Comparison of ENCODE assay signal across 17 cellular contexts in genomic region chr16:82504811-82505210, GRCh38.
A peak's percentile ranks its signal among the peaks of the same experiment; 100 is the strongest.
DNase-seq lines count a peak whose midpoint lies in the region; ATAC-seq, FAIRE-seq and TF ChIP-seq lines count a peak whose summit lies in the region.
"Had no signal": no experiment of that assay in that cellular context is flagged by ENCODE, and none has a peak within 500 bp of the region (broad histone marks: within the 10 kb centered on the region; RNA-seq: fewer than 3 reads in every experiment).

No MANE protein-coding gene starts in this region.

- H2AK5ac ChIP-seq in H1 (ENCODE audit: low read depth, low read length): no peak overlapping the region

- H3K27ac ChIP-seq in GM23338 (ENCODE audit: low read depth) (no peak overlapping the region), H1 (ENCODE audit: low read depth, low read length) (no peak overlapping the region)

- no peak overlapping the region for H3K23ac ChIP-seq in H1 (ENCODE audit: insufficient read length)

- H2BK5ac ChIP-seq in H1 (ENCODE audit: low read depth, low read length): no peak overlapping the region

- TF ChIP-seq CTCF in GM23338 (conservative IDR thresholded peaks at IDR 0.05; ENCODE audit: low read depth in 2 of 2): no peak
- TF ChIP-seq CTCF in H1 (IDR thresholded peaks at IDR 0.05; ENCODE audit: control extremely low read depth in 1 of 3, insufficient read depth in 1 of 3, low read depth in 1 of 3, low read length in 3 of 3): no peak

- no peak overlapping the region for H4K5ac ChIP-seq in H1 (ENCODE audit: insufficient read length, low read depth, low read length)

- no peaks in the 10 kb centered on the region for H3K9me2 ChIP-seq in GM23338 (ENCODE audit: insufficient read depth)

- DNase-seq in DMS 273 (lab: John Stamatoyannopoulos, UW; ENCODE audit: unreplicated experiment) (peak; percentile 69), GM23338 (ENCODE audit: low spot score) (no peak), H1 (ENCODE audit: low read depth in 1 of 2, low spot score in 2 of 2) (no peak), mucosa of gallbladder (ENCODE audit: low spot score) (peak; percentile 10), NCI-H2107 (lab: John Stamatoyannopoulos, UW) (no peak)
- DNase-seq in activated CD8-positive, alpha-beta memory T cell treated with anti-CD3 and anti-CD28 coated beads for 24 hours: no peak
- DNase-seq in stimulated activated CD4-positive, alpha-beta T cell treated with anti-CD3 and anti-CD28 coated beads, Interleukin-4, amount 100 ng/mL, for 24 hours: no peak
- DNase-seq: C1 segment of cervical spinal cord; CD4-positive, alpha-beta T cell; DND-41; GDM1; GOT3; HCEC 1CT; HFFc6 had no signal

- no peak for ATAC-seq in GM23338

- H3K36me3 ChIP-seq in GM23338 (ENCODE audit: insufficient read depth) (no peaks in the 10 kb centered on the region), H1 (ENCODE audit: control insufficient read depth in 2 of 4, insufficient read depth in 4 of 4, low read length in 3 of 4) (no peaks in the 10 kb centered on the region)

- no peak overlapping the region for H3K4ac ChIP-seq in H1 (replicated peaks; ENCODE audit: insufficient read length, low read depth, low read length)

- H3K27me3 ChIP-seq in GM23338 (ENCODE audit: insufficient read depth): no peaks in the 10 kb centered on the region
- H3K27me3 ChIP-seq in H1 (replicated peaks in 1 of 4; ENCODE audit: control insufficient read depth in 3 of 4, extremely low read depth in 1 of 4, insufficient read depth in 3 of 4, low read length in 3 of 4): no peaks in the 10 kb centered on the region; a peak in 1 of 7 replicates

- H3K27me3 Mint-ChIP-seq in GM23338 (ENCODE audit: insufficient read depth, low read depth, poor library complexity): peaks cover 2% of the 10 kb centered on the region
- H3K27me3 Mint-ChIP-seq: B cell had no signal

- H4K91ac ChIP-seq in H1 (replicated peaks; ENCODE audit: insufficient read length, low read length): no peak overlapping the region

- no peaks in the 10 kb centered on the region for H3K4me1 ChIP-seq in GM23338 (ENCODE audit: insufficient read depth)
- H3K4me1 ChIP-seq in H1 (replicated peaks in 1 of 4; ENCODE audit: control insufficient read depth in 3 of 4, insufficient read depth in 4 of 4, low read length in 3 of 4): no peaks in the 10 kb centered on the region

- no peak overlapping the region for H2BK120ac ChIP-seq in H1 (replicated peaks; ENCODE audit: low read depth, low read length)

- WGBS in H1 (ENCODE audit: extremely low coverage in 1 of 2, insufficient coverage in 1 of 2, insufficient read length in 1 of 2, insufficient replicate concordance in 2 of 2, low coverage in 1 of 2, low lambda C conversion rate in 2 of 2, missing lambda C conversion rate in 1 of 2), 2 experiments: 99% methylated on average over 7 of the region's 7 CpGs; no CpG with 5 or more reads in 1 of the 2 experiments

- H2BK12ac ChIP-seq in H1 (ENCODE audit: low read depth, low read length): no peak overlapping the region

- H3K79me1 ChIP-seq in H1 (ENCODE audit: low read depth, low read length): no peaks in the 10 kb centered on the region

- POLR2A ChIA-PET in H1 (lab: Charles Lee; ENCODE audit: partially characterized antibody): no interaction called here

- no peak overlapping the region for H3K18ac ChIP-seq in H1 (ENCODE audit: extremely low read depth, low read length)

- no peak for FAIRE-seq in H1 (lab: Jason Lieb, UNC)
- FAIRE-seq: A204.1, GM12892 had no signal

- no peaks in the 10 kb centered on the region for H3K36me3 Mint-ChIP-seq in GM23338 (ENCODE audit: low read depth)

- no peak overlapping the region for H3K27ac Mint-ChIP-seq in GM23338
- H3K27ac Mint-ChIP-seq: B cell; CD4-positive, alpha-beta T cell; HFFc6 had no signal

- no peaks in the 10 kb centered on the region for H3K4me1 Mint-ChIP-seq in GM23338
- H3K4me1 Mint-ChIP-seq: B cell had no signal

- H3K79me2 ChIP-seq in GM23338 (replicated peaks; ENCODE audit: insufficient read depth): no peaks in the 10 kb centered on the region
- H3K79me2 ChIP-seq in H1 (ENCODE audit: control insufficient read depth in 1 of 2, insufficient read depth in 2 of 2, low read length in 2 of 2): no peaks in the 10 kb centered on the region

- no peak overlapping the region for H2BK20ac ChIP-seq in H1 (ENCODE audit: low read length)

- no peak for TF ChIP-seq POLR2A in H1 (IDR thresholded peaks at IDR 0.05; ENCODE audit: control extremely low read depth in 1 of 2, low read depth in 2 of 2, low read length in 2 of 2)

- H4K8ac ChIP-seq in H1 (ENCODE audit: extremely low read depth, insufficient read depth, low read length): no peak overlapping the region

- no peak overlapping the region for H3K4me3 ChIP-seq in GM23338
- no peak overlapping the region for H3K4me3 ChIP-seq in H1 (ENCODE audit: extremely low read depth in 1 of 4, insufficient read depth in 2 of 4, low read depth in 3 of 4, low read length in 4 of 4)

- no peak overlapping the region for H3K14ac ChIP-seq in H1 (ENCODE audit: insufficient read length)

- peaks cover 8% of the 10 kb centered on the region for H3K9me3 Mint-ChIP-seq in GM23338

- H4K20me1 ChIP-seq in GM23338 (replicated peaks; ENCODE audit: insufficient read depth) (no peaks in the 10 kb centered on the region), H1 (replicated peaks in 1 of 2; ENCODE audit: control insufficient read depth in 1 of 2, insufficient read depth in 2 of 2, low read length in 2 of 2) (no peaks in the 10 kb centered on the region)

- TF ChIP-seq RAD21 in H1 (IDR thresholded peaks at IDR 0.05 in 1 of 2, conservative IDR thresholded peaks at IDR 0.05 in 1 of 2; ENCODE audit: low read depth in 2 of 2, low read length in 2 of 2): no peak

- CTCF ChIA-PET in H1 (lab: Charles Lee; ENCODE audit: partially characterized antibody): no interaction called here

- H2BK15ac ChIP-seq in H1 (ENCODE audit: low read length): no peak overlapping the region

- no peak overlapping the region for H3K4me2 ChIP-seq in GM23338
- H3K4me2 ChIP-seq in H1 (ENCODE audit: insufficient read depth in 1 of 2, low read depth in 2 of 2, low read length in 2 of 2): no peak overlapping the region

- H3K56ac ChIP-seq in H1 (replicated peaks; ENCODE audit: insufficient read length, low read depth, low read length): no peak overlapping the region

- H3K9ac ChIP-seq in H1 (replicated peaks in 1 of 4; ENCODE audit: extremely low read depth in 1 of 4, low read depth in 3 of 4, low read length in 3 of 4): no peak overlapping the region

- TF ChIP-seq EP300 in H1 (IDR thresholded peaks at IDR 0.05; ENCODE audit: borderline replicate concordance in 1 of 2, low read depth in 2 of 2, low read length in 2 of 2): no peak

- no peaks in the 10 kb centered on the region for H3F3A ChIP-seq in GM23338 (replicated peaks; ENCODE audit: low read depth)

- peaks cover 5 to 9% of the 10 kb centered on the region in 2 experiments; a peak in 3 of 4 replicates for H3K9me3 ChIP-seq in H1 (ENCODE audit: insufficient read depth in 2 of 2, low read depth in 1 of 2, low read length in 1 of 2)

- H2AFZ ChIP-seq in GM23338 (0 out of 2 replicates have a peak overlapping the region, but pooled peaks have one; percentile 28), H1 (ENCODE audit: low read length) (no peak overlapping the region)

- no peaks in the 10 kb centered on the region for H3K23me2 ChIP-seq in H1 (ENCODE audit: low read depth, low read length)

- no peak overlapping the region for H3K4me3 Mint-ChIP-seq in GM23338
- H3K4me3 Mint-ChIP-seq: B cell; CD4-positive, alpha-beta T cell; HFFc6 had no signal

TF ChIP-seq in H1, 55 proteins besides CTCF, POLR2A, EP300 and RAD21:
- no peak for TF ChIP-seq ZNF274 (IDR thresholded peaks at IDR 0.05; ENCODE audit: borderline replicate concordance, extremely low read depth, low read length)
- 0 out of 2 replicates have a peak, but pooled peaks have one; percentile 30 for TF ChIP-seq CEBPB (IDR thresholded peaks at IDR 0.05; ENCODE audit: low read depth, low read length)

Comparison
In these comparisons a context has a peak if more than half of its experiments do, and no peak if none do; other contexts are left out.
1. DNase-seq: peak in DMS 273 (single experiment) and mucosa of gallbladder (single experiment); none in GM23338 (single experiment), H1 (0 of 2), activated CD8-positive, alpha-beta memory T cell treated with anti-CD3 and anti-CD28 coated beads for 24 hours (single experiment), NCI-H2107 (single experiment) and stimulated activated CD4-positive, alpha-beta T cell treated with anti-CD3 and anti-CD28 coated beads, Interleukin-4, amount 100 ng/mL, for 24 hours (single experiment).